17 cellular contexts compared by ENCODE assay signal in the genomic region with DNA sequence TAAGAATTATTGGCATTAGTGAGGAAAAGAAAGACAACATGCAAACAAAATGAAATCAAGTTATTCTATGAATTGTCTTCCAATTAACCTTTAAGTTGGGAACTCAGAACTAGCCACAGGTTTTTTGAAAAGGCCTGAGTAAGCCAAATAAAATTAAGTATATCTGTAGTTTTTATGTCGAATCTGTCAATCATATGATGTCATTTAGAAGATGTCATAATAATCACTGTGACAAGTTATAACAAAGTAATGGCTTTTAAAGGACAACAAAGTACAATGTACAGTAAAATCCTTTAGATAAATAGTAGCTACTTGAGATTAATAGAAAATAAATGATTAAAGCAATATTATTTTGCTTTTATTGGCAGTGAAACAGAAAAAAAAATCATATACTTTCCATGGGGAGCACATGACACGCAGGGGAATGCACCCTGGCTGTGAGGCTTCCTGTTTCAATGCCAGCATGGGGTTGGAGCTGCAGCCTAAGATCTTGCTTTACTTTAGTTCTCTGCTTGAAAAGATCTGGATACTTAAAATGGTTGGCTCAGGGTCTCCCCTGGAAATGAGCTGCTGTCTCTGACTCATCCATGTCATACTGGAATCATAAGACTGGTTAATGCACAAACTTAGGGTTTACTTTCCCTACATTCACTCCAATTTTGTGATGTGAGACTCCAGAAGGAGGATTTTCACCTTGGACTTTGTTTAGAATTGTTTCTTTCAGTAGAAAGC.
A peak's percentile ranks its signal among the peaks of the same experiment; 100 is the strongest.
DNase-seq lines count a peak whose midpoint lies in the region; ATAC-seq and TF ChIP-seq lines count a peak whose summit lies in the region.
"Had no signal": no experiment of that assay in that cellular context is flagged by ENCODE, and none has a peak within 500 bp of the region (broad histone marks: within the 10 kb centered on the region; RNA-seq: fewer than 3 reads in every experiment).

No MANE protein-coding gene starts in this region.

- ATAC-seq in HG03565 (IDR thresholded peaks at IDR 0.05; ENCODE audit: unreplicated experiment) (peak; percentile 48), HG02852 (IDR thresholded peaks at IDR 0.05; ENCODE audit: unreplicated experiment) (no peak)

- 53% methylated on average over 2 of the region's 2 CpGs for WGBS in smooth muscle cell (ENCODE audit: low lambda C conversion rate)

- no peak for TF ChIP-seq CTCF in smooth muscle cell (IDR thresholded peaks at IDR 0.05; ENCODE audit: borderline replicate concordance, insufficient read depth, poor library complexity, severe bottlenecking)

- H3K36me3 ChIP-seq in SK-N-MC (ENCODE audit: insufficient read depth, low read length) (no peaks in the 10 kb centered on the region), smooth muscle cell (ENCODE audit: low read depth) (no peaks in the 10 kb centered on the region)
- H3K36me3 ChIP-seq: ovary had no signal

- H4K20me1 ChIP-seq in smooth muscle cell (ENCODE audit: low read depth), result no peaks in the 10 kb centered on the region

- H3K9ac ChIP-seq in SK-N-MC (ENCODE audit: insufficient read length) (peak overlapping the region; percentile 46), smooth muscle cell (ENCODE audit: low read depth) (no peak overlapping the region)

- H3K4me3 ChIP-seq in SK-N-MC (peak overlapping the region; percentile 55), smooth muscle cell (no peak overlapping the region)
- H3K4me3 ChIP-seq: hepatocyte, ovary had no signal

- H3K27ac ChIP-seq in SK-N-MC (peak overlapping the region; percentile 92), smooth muscle cell (ENCODE audit: low read depth) (no peak overlapping the region)
- H3K27ac ChIP-seq: hepatocyte, HL-60, ovary had no signal

- no peaks in the 10 kb centered on the region; the same call in 1 of the 2 replicates for H3K9me3 ChIP-seq in SK-N-MC (ENCODE audit: low read depth, low read length)
- H3K9me3 ChIP-seq in smooth muscle cell (replicated peaks; ENCODE audit: low read depth), result no peaks in the 10 kb centered on the region
- H3K9me3 ChIP-seq: ovary had no signal

- no peaks in the 10 kb centered on the region for H3F3A ChIP-seq in smooth muscle cell (ENCODE audit: low read depth)

- H2AFZ ChIP-seq in smooth muscle cell (ENCODE audit: low read depth), result peak overlapping the region; percentile 73
- H2AFZ ChIP-seq: hepatocyte had no signal

- intact Hi-C loops in head of caudate nucleus (cut with DNase I), result no loop called here

- no peaks in the 10 kb centered on the region for H3K79me2 ChIP-seq in smooth muscle cell (ENCODE audit: low read depth)
- H3K79me2 ChIP-seq: hepatocyte had no signal

- peaks cover 6% of the 10 kb centered on the region for H3K4me1 ChIP-seq in smooth muscle cell (ENCODE audit: low read depth)

- DNase-seq in SK-N-MC (ENCODE audit: low read depth, low spot score), result peak; percentile 72
- DNase-seq in foreskin melanocyte, result peak; percentile 69
- DNase-seq in smooth muscle cell (lab: John Stamatoyannopoulos, UW; ENCODE audit: unreplicated experiment), result no peak
- no peak for DNase-seq in head of caudate nucleus
- DNase-seq in effector CD4-positive, alpha-beta T cell, result no peak
- no peak for DNase-seq in NCI-H2227 (lab: John Stamatoyannopoulos, UW; ENCODE audit: unreplicated experiment)
- DNase-seq: activated B cell treated with CpG ODN at 0.5 μM for 24 hours; activated naive CD4-positive, alpha-beta T cell treated with anti-CD3 and anti-CD28 coated beads for 36 hours; CD4-positive, alpha-beta T cell; cerebellar nuclear complex; erythroblast; NCI-H2107; ovary had no signal

- no peak overlapping the region for H3K4me2 ChIP-seq in smooth muscle cell
- H3K4me2 ChIP-seq: hepatocyte had no signal

- no peaks in the 10 kb centered on the region for H3K27me3 ChIP-seq in smooth muscle cell (ENCODE audit: low read depth)
- H3K27me3 ChIP-seq: hepatocyte, ovary had no signal

Comparison
In these comparisons a context has a peak if more than half of its experiments do, and no peak if none do; other contexts are left out.
1. DNase-seq: peak in SK-N-MC (single experiment) and foreskin melanocyte (single experiment); none in smooth muscle cell (single experiment), head of caudate nucleus (0 of 42), effector CD4-positive, alpha-beta T cell (single experiment) and NCI-H2227 (single experiment).